In the genomic region with DNA sequence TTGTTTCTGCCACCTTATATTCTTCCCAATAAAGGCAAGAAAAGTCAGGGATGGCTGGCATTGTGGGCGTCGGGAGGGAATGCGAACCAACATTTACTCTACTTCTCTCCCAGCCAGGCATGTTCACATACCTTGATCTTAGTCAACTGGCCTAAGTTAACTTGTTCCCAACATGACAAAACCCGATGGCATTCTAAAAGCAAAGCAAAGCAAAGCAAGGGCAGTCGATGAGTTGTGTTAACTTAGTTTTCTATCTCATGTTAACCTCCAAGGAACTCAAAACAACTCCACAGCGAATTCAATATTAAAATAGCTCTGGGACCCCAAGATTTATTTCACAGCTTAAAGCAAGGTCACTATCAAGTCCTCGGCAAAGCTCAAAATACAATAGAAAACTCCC, we compare ENCODE assay signal across 8 cellular contexts. TPM values are rescaled to one million over a fixed set of nuclear protein-coding genes. Genes with fewer than 3 reads are reported as not detected.
DNase-seq lines count a peak whose midpoint lies in the region; ATAC-seq and TF ChIP-seq lines count a peak whose summit lies in the region.

No MANE protein-coding gene starts in this region.

- H3K4me1 Mint-ChIP-seq in activated T-cell treated with anti-CD3 and anti-CD28 coated beads, Interleukin-2, amount 50 U/mL, for 4 hours (ENCODE audit: low read depth) = peaks cover 63% of the 10 kb centered on the region
- H3K4me1 Mint-ChIP-seq in activated naive CD8-positive, alpha-beta T cell (ENCODE audit: low read depth) = peaks cover 66% of the 10 kb centered on the region

- H3K36me3 Mint-ChIP-seq in activated T-cell treated with anti-CD3 and anti-CD28 coated beads, Interleukin-2, amount 50 U/mL, for 4 hours (ENCODE audit: insufficient read depth) = peaks cover 5% of the 10 kb centered on the region
- peaks cover 3% of the 10 kb centered on the region for H3K36me3 Mint-ChIP-seq in activated naive CD8-positive, alpha-beta T cell

- peaks cover 44 to 48% of the 10 kb centered on the region in 2 donors for H3K4me1 ChIP-seq in thyroid gland

- H3K4me3 ChIP-seq in thyroid gland (replicated peaks in 1 of 3) = peak overlapping the region in 2 of 3 donors; percentile 93 to 97

- H3K9me3 ChIP-seq in thyroid gland = no peaks in the 10 kb centered on the region

- no peak for ATAC-seq in activated T-cell treated with anti-CD3 and anti-CD28 coated beads, Interleukin-2, amount 50 U/mL, for 4 hours
- ATAC-seq in GM18498 (IDR thresholded peaks at IDR 0.05; ENCODE audit: unreplicated experiment) = no peak

- 59 to 65% methylated on average over 7 of the region's 7 CpGs for WGBS in thyroid gland, 2 donors

- H3K27me3 ChIP-seq in thyroid gland = no peaks in the 10 kb centered on the region

- DNase-seq in activated T-cell treated with anti-CD3 and anti-CD28 coated beads, Interleukin-2, amount 50 U/mL, for 4 hours = no peak
- no peak for DNase-seq in activated T-cell treated with anti-CD3 and anti-CD28 coated beads, Interleukin-2, amount 50 U/mL, for 48 hours
- DNase-seq in kidney tubule cell (ENCODE audit: low spot score) (peak; percentile 76), thyroid gland (no peak), SHP77 treated with DMSO at 0.1 percent for 48 hours (lab: John Stamatoyannopoulos, UW) (no peak)
- DNase-seq in activated CD4-positive, CD25-positive, alpha-beta regulatory T cell (lab: John Stamatoyannopoulos, UW) = no peak

- H3K27me3 Mint-ChIP-seq in activated T-cell treated with anti-CD3 and anti-CD28 coated beads, Interleukin-2, amount 50 U/mL, for 4 hours (ENCODE audit: low read depth) = no peaks in the 10 kb centered on the region
- H3K27me3 Mint-ChIP-seq in activated naive CD8-positive, alpha-beta T cell = no peaks in the 10 kb centered on the region

- H3K27ac ChIP-seq in thyroid gland = no peak overlapping the region

- no peaks in the 10 kb centered on the region for H3K36me3 ChIP-seq in thyroid gland

- H3K9me3 Mint-ChIP-seq in activated T-cell treated with anti-CD3 and anti-CD28 coated beads, Interleukin-2, amount 50 U/mL, for 4 hours = no peaks in the 10 kb centered on the region
- no peaks in the 10 kb centered on the region for H3K9me3 Mint-ChIP-seq in activated naive CD8-positive, alpha-beta T cell (ENCODE audit: low read depth)

- intact Hi-C loops in thyroid gland (cut with DNase I) = loop anchor here (10.0 kb wide), 1 partner anchor 210 kb away; a partner anchor contains a TSS

- TF ChIP-seq CTCF in thyroid gland (IDR thresholded peaks at IDR 0.05) = no peak

- H3K4me3 Mint-ChIP-seq in activated T-cell treated with anti-CD3 and anti-CD28 coated beads, Interleukin-2, amount 50 U/mL, for 4 hours = peak overlapping the region; percentile 91
- H3K4me3 Mint-ChIP-seq in activated naive CD8-positive, alpha-beta T cell = peak overlapping the region; percentile 93

- no peak for TF ChIP-seq POLR2A in thyroid gland (IDR thresholded peaks at IDR 0.05)

- H3K27ac Mint-ChIP-seq in activated naive CD8-positive, alpha-beta T cell = peak overlapping the region; percentile 92

RNA-seq across cellular contexts. Expression of a gene that starts 1.2 kb away (rescaled TPM):
- total RNA-seq in activated T-cell treated with anti-CD3 and anti-CD28 coated beads, Interleukin-2, amount 50 U/mL, for 4 hours = 10 to 100 TPM; 54.8 to 61.6 (median 58.9) TPM
- 10 to 100 TPM; 37.5 to 56.3 (median 43.9) TPM for total RNA-seq in thyroid gland
